19 cellular contexts compared by ENCODE assay signal in the genomic region with DNA sequence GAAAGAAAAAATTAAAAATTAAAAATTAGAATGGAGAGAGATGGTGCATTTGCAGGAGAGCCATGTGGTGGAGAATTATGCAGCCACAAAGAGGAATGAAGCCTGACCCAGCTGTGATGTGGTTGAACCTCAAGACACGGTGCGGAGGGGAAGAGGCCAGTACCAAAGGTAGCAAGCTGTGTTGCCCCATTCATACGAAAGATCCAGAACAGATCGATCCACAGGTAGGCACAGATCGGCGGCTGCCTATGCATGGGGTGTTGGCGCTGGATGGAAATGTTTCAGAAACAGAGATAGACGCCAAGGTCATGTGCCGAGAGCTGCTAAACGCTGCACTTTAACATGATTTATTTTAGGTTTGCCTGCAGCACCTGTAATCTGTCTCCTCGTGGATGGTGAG.
DNase-seq lines count a peak whose midpoint lies in the region; ATAC-seq and TF ChIP-seq lines count a peak whose summit lies in the region.
"Had no signal": no experiment of that assay in that cellular context is flagged by ENCODE, and none has a peak within 500 bp of the region (broad histone marks: within the 10 kb centered on the region; RNA-seq: fewer than 3 reads in every experiment).

No MANE protein-coding gene starts in this region.

- peaks cover 21% of the 10 kb centered on the region for H3K9me3 Mint-ChIP-seq in activated T-cell treated with anti-CD3 and anti-CD28 coated beads, Interleukin-2, amount 50 U/mL, for 24 hours

- CTCF ChIA-PET in OCI-LY7 (lab: Charles Lee; ENCODE audit: unreplicated experiment) = no interaction called here

- DNase-seq in activated T-cell treated with anti-CD3 and anti-CD28 coated beads, Interleukin-2, amount 50 U/mL, for 24 hours = peak; percentile 9
- DNase-seq in activated T-cell treated with anti-CD3 and anti-CD28 coated beads for 4 hours (no peak), OCI-LY7 (ENCODE audit: low spot score) (no peak), posterior vena cava (ENCODE audit: low spot score) (peak; percentile 64), NCI-H1105 (lab: John Stamatoyannopoulos, UW) (no peak)
- DNase-seq: AML-193; CD8-positive, alpha-beta memory T cell; COR-L47; DMS 273 treated with DMSO at 0.1 percent for 48 hours; DMS53; DND-41; HCEC 1CT had no signal

- no peak overlapping the region for H3K27ac ChIP-seq in OCI-LY7 (ENCODE audit: low read depth, low read length, poor library complexity, severe bottlenecking)
- H3K27ac ChIP-seq: 22Rv1, A549, HL-60 had no signal

- no peaks in the 10 kb centered on the region; the same call in 1 of the 2 replicates for H3K36me3 ChIP-seq in OCI-LY7 (ENCODE audit: insufficient read depth, low read length)

- no peak overlapping the region for H2AFZ ChIP-seq in OCI-LY7 (ENCODE audit: low read length)
- H2AFZ ChIP-seq: GM23338 had no signal

- no peak overlapping the region for H3K27ac Mint-ChIP-seq in activated T-cell treated with anti-CD3 and anti-CD28 coated beads, Interleukin-2, amount 50 U/mL, for 24 hours
- H3K27ac Mint-ChIP-seq: CD8-positive, alpha-beta memory T cell; GM23338 had no signal

- H3K4me3 Mint-ChIP-seq in activated T-cell treated with anti-CD3 and anti-CD28 coated beads, Interleukin-2, amount 50 U/mL, for 24 hours = no peak overlapping the region
- H3K4me3 Mint-ChIP-seq: CD8-positive, alpha-beta memory T cell; GM23338 had no signal

- H3K27me3 Mint-ChIP-seq in activated T-cell treated with anti-CD3 and anti-CD28 coated beads, Interleukin-2, amount 50 U/mL, for 24 hours = peaks cover 19% of the 10 kb centered on the region

- ATAC-seq in GM18505 (IDR thresholded peaks at IDR 0.05; ENCODE audit: unreplicated experiment) = no peak
- ATAC-seq in GM19324 (IDR thresholded peaks at IDR 0.05; ENCODE audit: low FRiP score, unreplicated experiment) = no peak
- ATAC-seq: A549, GM23338, K562 had no signal

- peaks cover 26% of the 10 kb centered on the region for H3K9me3 ChIP-seq in OCI-LY7 (ENCODE audit: low read length)
- H3K9me3 ChIP-seq: A549 had no signal

- no peaks in the 10 kb centered on the region for H4K20me1 ChIP-seq in OCI-LY7 (ENCODE audit: insufficient read depth, low read length)

- no peaks in the 10 kb centered on the region for H3K9me2 ChIP-seq in OCI-LY7 (ENCODE audit: insufficient read depth, low read length)

- no TSS peak for BruUV-seq in OCI-LY7 (replicated peaks; lab: Mats Ljungman, UMichigan)

- intact Hi-C loops in OCI-LY7 (cut with micrococcal nuclease; ENCODE audit: unreplicated experiment) (loop anchor here (10.0 kb wide), 1 partner anchor 391 kb away; no protein-coding TSS in a partner anchor), posterior vena cava (cut with DNase I) (no loop called here)

- no peaks in the 10 kb centered on the region for H3K4me1 Mint-ChIP-seq in activated T-cell treated with anti-CD3 and anti-CD28 coated beads, Interleukin-2, amount 50 U/mL, for 24 hours (ENCODE audit: low read depth)
- H3K4me1 Mint-ChIP-seq: CD8-positive, alpha-beta memory T cell had no signal

- POLR2A ChIA-PET in OCI-LY7 (lab: Charles Lee) = no interaction called here

- no peak overlapping the region for H3K4me3 ChIP-seq in OCI-LY7 (ENCODE audit: low read depth, low read length, poor library complexity, severe bottlenecking)
- H3K4me3 ChIP-seq: A549, GM23338, K562 had no signal

- no peaks in the 10 kb centered on the region for H3K36me3 Mint-ChIP-seq in activated T-cell treated with anti-CD3 and anti-CD28 coated beads, Interleukin-2, amount 50 U/mL, for 24 hours (ENCODE audit: low read depth)
- H3K36me3 Mint-ChIP-seq: CD8-positive, alpha-beta memory T cell had no signal

- peaks cover 27% of the 10 kb centered on the region for H3K4me1 ChIP-seq in OCI-LY7 (ENCODE audit: insufficient read depth, low read length, poor library complexity, severe bottlenecking)
- H3K4me1 ChIP-seq: A549 had no signal

- TF ChIP-seq POLR2A in GM18505 (IDR thresholded peaks at IDR 0.05; ENCODE audit: borderline replicate concordance, extremely low read depth, insufficient read depth, insufficient read length) = no peak

- peak overlapping the region; percentile 56 for H3K4me2 ChIP-seq in OCI-LY7 (ENCODE audit: low read length)
- H3K4me2 ChIP-seq: A549, GM23338 had no signal

- no peak for TF ChIP-seq CTCF in OCI-LY7 (conservative IDR thresholded peaks at IDR 0.05; ENCODE audit: low read length)

- no peaks in the 10 kb centered on the region for H3K79me2 ChIP-seq in OCI-LY7 (ENCODE audit: insufficient read depth, low read depth, low read length)

Comparison
In these comparisons a context has a peak if more than half of its experiments do, and no peak if none do; other contexts are left out.
1. DNase-seq: peak in activated T-cell treated with anti-CD3 and anti-CD28 coated beads, Interleukin-2, amount 50 U/mL, for 24 hours (single experiment) and posterior vena cava (single experiment); none in activated T-cell treated with anti-CD3 and anti-CD28 coated beads for 4 hours (single experiment), OCI-LY7 (single experiment) and NCI-H1105 (single experiment).